In the genomic region with DNA sequence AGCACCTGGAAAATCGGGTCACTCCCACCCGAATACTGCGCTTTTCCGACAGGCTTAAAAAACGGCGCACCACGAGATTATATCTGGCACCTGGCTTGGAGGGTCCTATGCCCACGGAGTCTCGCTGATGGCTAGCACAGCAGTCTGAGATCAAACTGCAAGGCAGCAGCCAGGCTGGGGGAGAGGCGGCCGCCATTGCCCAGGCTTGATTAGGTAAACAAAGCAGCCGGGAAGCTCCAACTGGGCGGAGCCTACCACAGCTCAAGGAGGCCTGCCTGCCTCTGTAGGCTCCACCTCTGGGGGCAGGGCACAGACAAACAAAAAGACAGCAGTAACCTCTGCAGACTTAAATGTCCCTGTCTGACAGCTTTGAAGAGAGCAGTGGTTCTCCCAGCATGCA, we compare ENCODE assay signal across 2 cellular contexts. TPM values are rescaled to one million over a fixed set of nuclear protein-coding genes. Genes with fewer than 3 reads are reported as not detected.
"Had no signal": no experiment of that assay in that cellular context is flagged by ENCODE, and none has a peak within 500 bp of the region (broad histone marks: within the 10 kb centered on the region; RNA-seq: fewer than 3 reads in every experiment).

No MANE protein-coding gene starts in this region.

RNA-seq across cellular contexts. Expression of a gene that starts 23.5 kb away (rescaled TPM):
- total RNA-seq: H9, HT-29 had no signal
